ENCODE assay signal across 16 cellular contexts in the genomic region with DNA sequence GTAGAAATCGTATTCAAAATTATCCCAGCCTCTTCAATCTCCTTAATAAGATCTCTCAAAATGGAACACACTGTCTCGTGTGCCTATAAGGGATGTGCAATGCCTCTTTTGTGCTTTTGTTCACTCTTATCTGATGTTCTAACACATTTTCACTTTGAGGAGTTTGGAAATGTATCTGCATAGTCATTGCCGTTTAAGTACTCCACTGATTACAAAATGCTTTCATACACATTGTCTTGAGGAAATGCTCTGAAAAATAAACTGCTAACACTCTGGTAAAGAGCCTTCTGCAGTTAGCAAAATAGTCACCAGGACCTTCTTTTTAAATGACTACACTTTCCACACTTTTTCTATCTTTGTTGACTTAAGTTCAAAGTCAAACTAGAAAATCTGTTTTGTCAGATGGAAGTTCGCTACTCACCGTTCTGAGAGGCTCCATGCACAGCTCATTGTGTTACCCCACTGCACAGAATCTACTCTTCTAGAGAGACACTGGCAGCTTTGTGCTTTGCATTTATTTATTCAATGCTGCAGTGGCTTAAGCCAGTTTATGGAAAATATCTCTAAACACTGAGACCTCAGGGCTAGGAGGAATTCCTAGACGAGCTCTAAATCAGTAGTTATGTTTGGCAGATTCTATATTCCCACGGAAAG.
DNase-seq lines count a peak whose midpoint lies in the region; ATAC-seq, FAIRE-seq and TF ChIP-seq lines count a peak whose summit lies in the region.
"Had no signal": no experiment of that assay in that cellular context is flagged by ENCODE, and none has a peak within 500 bp of the region (broad histone marks: within the 10 kb centered on the region; RNA-seq: fewer than 3 reads in every experiment).

No MANE protein-coding gene starts in this region.

- no peaks in the 10 kb centered on the region for H3K36me3 Mint-ChIP-seq in activated naive CD8-positive, alpha-beta T cell treated with anti-CD3 and anti-CD28 coated beads, Interleukin-2, amount 50 U/mL, for 24 hours (ENCODE audit: low read depth)

- H4K20me1 ChIP-seq in MM.1S (ENCODE audit: insufficient read depth, low read length) (no peaks in the 10 kb centered on the region), osteoblast (ENCODE audit: insufficient read depth, low read length) (no peaks in the 10 kb centered on the region)

- TF ChIP-seq CTCF in A549 (IDR thresholded peaks at IDR 0.05) (no peak), MM.1S (IDR thresholded peaks at IDR 0.05; ENCODE audit: low read length) (no peak), dorsolateral prefrontal cortex (IDR thresholded peaks at IDR 0.05 in 54 of 56, conservative IDR thresholded peaks at IDR 0.05 in 2 of 56; ENCODE audit: low read depth in 1 of 56, partially characterized antibody in 56 of 56) (no peak), osteoblast (IDR thresholded peaks at IDR 0.05; ENCODE audit: extremely low read depth, low read depth, low read length) (no peak)

- H3K9me3 ChIP-seq in A549: no peaks in the 10 kb centered on the region
- H3K9me3 ChIP-seq in MM.1S (replicated peaks; ENCODE audit: insufficient read depth, low read length): no peaks in the 10 kb centered on the region
- no peaks in the 10 kb centered on the region for H3K9me3 ChIP-seq in osteoblast (ENCODE audit: low read depth, low read length)
- H3K9me3 ChIP-seq: neutrophil, upper lobe of right lung had no signal

- H3K9me3 Mint-ChIP-seq in activated naive CD8-positive, alpha-beta T cell treated with anti-CD3 and anti-CD28 coated beads, Interleukin-2, amount 50 U/mL, for 24 hours: no peaks in the 10 kb centered on the region
- H3K9me3 Mint-ChIP-seq: activated T-cell treated with anti-CD3 and anti-CD28 coated beads, Interleukin-2, amount 50 U/mL, for 24 hours had no signal

- H3K27ac ChIP-seq in A549 (no peak overlapping the region; a peak in 1 of 6 replicates), MM.1S (ENCODE audit: low read length) (no peak overlapping the region), dorsolateral prefrontal cortex (no peak overlapping the region), osteoblast (ENCODE audit: low read depth, low read length) (peak overlapping the region; percentile 71)
- H3K27ac ChIP-seq: KMS-11, neutrophil had no signal

- 70% methylated on average over 7 of the region's 7 CpGs for WGBS in A549 (ENCODE audit: missing lambda C conversion rate)

- peaks cover 67% of the 10 kb centered on the region for H3K27me3 Mint-ChIP-seq in activated naive CD8-positive, alpha-beta T cell treated with anti-CD3 and anti-CD28 coated beads, Interleukin-2, amount 50 U/mL, for 24 hours

- H3K27me3 ChIP-seq in MM.1S (replicated peaks; ENCODE audit: insufficient read depth, low read length) (no peaks in the 10 kb centered on the region), dorsolateral prefrontal cortex (peaks cover 0 to 47% (median 4%) of the 10 kb centered on the region in 45 donors), osteoblast (ENCODE audit: insufficient read depth, low read length) (no peaks in the 10 kb centered on the region)

- H3K4me1 ChIP-seq in A549 (peaks cover 17% of the 10 kb centered on the region; the same call in 2 of the 3 replicates), MM.1S (ENCODE audit: low read length) (no peaks in the 10 kb centered on the region), osteoblast (ENCODE audit: insufficient read depth, low read length) (peaks cover 40% of the 10 kb centered on the region)

- ATAC-seq in A549 (no peak), HG03439 (IDR thresholded peaks at IDR 0.05; ENCODE audit: unreplicated experiment) (no peak)
- no peak for ATAC-seq in activated naive CD8-positive, alpha-beta T cell treated with anti-CD3 and anti-CD28 coated beads, Interleukin-2, amount 50 U/mL, for 24 hours

- peaks cover 12% of the 10 kb centered on the region for H3K4me1 Mint-ChIP-seq in activated naive CD8-positive, alpha-beta T cell treated with anti-CD3 and anti-CD28 coated beads, Interleukin-2, amount 50 U/mL, for 24 hours

- H3K4me2 ChIP-seq in A549 (peak overlapping the region; percentile 75), MM.1S (ENCODE audit: low read depth, low read length) (peak overlapping the region; percentile 56), osteoblast (ENCODE audit: insufficient read depth, low read length) (peak overlapping the region; percentile 89)
- H3K4me2 ChIP-seq: KMS-11 had no signal

- POLR2A ChIA-PET in A549 (lab: Yijun Ruan, JAX): no interaction called here

- H3K9me2 ChIP-seq in MM.1S (replicated peaks; ENCODE audit: insufficient read depth, low read length): no peaks in the 10 kb centered on the region

- FAIRE-seq in A549 (lab: Jason Lieb, UNC): no peak

- CTCF ChIA-PET in A549 (lab: Yijun Ruan, JAX): interaction anchor here (0.9 to 6.3 kb wide), 6 partner anchors 10 to 328 kb away, joined by 3 to 81 read pairs (median 11); no protein-coding TSS in a partner anchor

- H3K27ac Mint-ChIP-seq in activated naive CD8-positive, alpha-beta T cell treated with anti-CD3 and anti-CD28 coated beads, Interleukin-2, amount 50 U/mL, for 24 hours: no peak overlapping the region
- H3K27ac Mint-ChIP-seq: activated CD4-positive, alpha-beta T cell treated with anti-CD3 and anti-CD28 coated beads for 36 hours; activated T-cell treated with anti-CD3 and anti-CD28 coated beads, Interleukin-2, amount 50 U/mL, for 24 hours had no signal

- H3K9ac ChIP-seq in MM.1S (ENCODE audit: low read length): no peak overlapping the region
- H3K9ac ChIP-seq: KMS-11 had no signal

- DNase-seq in A549 (ENCODE audit: low read depth in 1 of 2, low spot score in 1 of 2) (no peak), MM.1S (no peak), dorsolateral prefrontal cortex (no peak), osteoblast (ENCODE audit: insufficient read length, low spot score, missing footprints) (no peak), middle frontal gyrus (ENCODE audit: extremely low spot score, low spot score) (no peak), COLO668 (lab: John Stamatoyannopoulos, UW; ENCODE audit: unreplicated experiment) (no peak)
- DNase-seq in activated naive CD8-positive, alpha-beta T cell treated with anti-CD3 and anti-CD28 coated beads, Interleukin-2, amount 50 U/mL, for 24 hours: no peak
- DNase-seq: activated T-cell treated with anti-CD3 and anti-CD28 coated beads, Interleukin-2, amount 50 U/mL, for 24 hours; effector memory CD4-positive, alpha-beta T cell; glutamatergic neuron; SW 1271; upper lobe of right lung had no signal

- H2AFZ ChIP-seq in MM.1S (ENCODE audit: low read length): peak overlapping the region; percentile 63; the same call in 1 of the 2 replicates
- H2AFZ ChIP-seq in osteoblast (ENCODE audit: low read length): peak overlapping the region; percentile 91

- no peaks in the 10 kb centered on the region for H3F3A ChIP-seq in MM.1S (ENCODE audit: insufficient read depth, low read length)

- no peak overlapping the region for H3K4me3 Mint-ChIP-seq in activated naive CD8-positive, alpha-beta T cell treated with anti-CD3 and anti-CD28 coated beads, Interleukin-2, amount 50 U/mL, for 24 hours

- TF ChIP-seq RAD21 in A549 (conservative IDR thresholded peaks at IDR 0.05 in 1 of 2, IDR thresholded peaks at IDR 0.05 in 1 of 2): no peak

- no peaks in the 10 kb centered on the region for H3K79me2 ChIP-seq in MM.1S (ENCODE audit: low read length)
- H3K79me2 ChIP-seq in osteoblast (ENCODE audit: insufficient read depth, low read length): no peaks in the 10 kb centered on the region

- intact Hi-C loops in dorsolateral prefrontal cortex (cut with DNase I): loop anchor here (5.0 to 10.0 kb wide), 3 partner anchors 191 to 327 kb away; no protein-coding TSS in a partner anchor

- TF ChIP-seq EP300 in A549 (IDR thresholded peaks at IDR 0.05): no peak

- no peak for TF ChIP-seq POLR2A in A549 (IDR thresholded peaks at IDR 0.05; ENCODE audit: low read length)

- H3K4me3 ChIP-seq in A549 (no peak overlapping the region), MM.1S (ENCODE audit: low read length) (no peak overlapping the region), dorsolateral prefrontal cortex (peak overlapping the region in 43 of 59 donors; percentile 13 to 63 (median 44)), osteoblast (ENCODE audit: insufficient read depth, low read length) (peak overlapping the region; percentile 69)

- H3K36me3 ChIP-seq in MM.1S (replicated peaks; ENCODE audit: insufficient read depth, low read length) (no peaks in the 10 kb centered on the region), osteoblast (ENCODE audit: insufficient read depth, low read length) (no peaks in the 10 kb centered on the region)
- H3K36me3 ChIP-seq: neutrophil, upper lobe of right lung had no signal

TF ChIP-seq in A549, 52 proteins besides CTCF, POLR2A, EP300 and RAD21 (continues in another document):
- TF ChIP-seq FOSL2 (IDR thresholded peaks at IDR 0.05) (no peak), FOSL2 (CRISPR knock-in tag; IDR thresholded peaks at IDR 0.05) (no peak), ZFP36 (IDR thresholded peaks at IDR 0.05; ENCODE audit: borderline replicate concordance, partially characterized antibody) (no peak), MAZ (IDR thresholded peaks at IDR 0.05; ENCODE audit: borderline replicate concordance, low read depth, low read length) (no peak), NFE2L2 (conservative IDR thresholded peaks at IDR 0.05; ENCODE audit: low read length) (no peak), ZSCAN20 (CRISPR knock-in tag; IDR thresholded peaks at IDR 0.05) (no peak), GATA3 (IDR thresholded peaks at IDR 0.05; ENCODE audit: borderline replicate concordance) (no peak), KDM1A (IDR thresholded peaks at IDR 0.05; ENCODE audit: low read depth) (no peak)
- TF ChIP-seq, protein P1, sequence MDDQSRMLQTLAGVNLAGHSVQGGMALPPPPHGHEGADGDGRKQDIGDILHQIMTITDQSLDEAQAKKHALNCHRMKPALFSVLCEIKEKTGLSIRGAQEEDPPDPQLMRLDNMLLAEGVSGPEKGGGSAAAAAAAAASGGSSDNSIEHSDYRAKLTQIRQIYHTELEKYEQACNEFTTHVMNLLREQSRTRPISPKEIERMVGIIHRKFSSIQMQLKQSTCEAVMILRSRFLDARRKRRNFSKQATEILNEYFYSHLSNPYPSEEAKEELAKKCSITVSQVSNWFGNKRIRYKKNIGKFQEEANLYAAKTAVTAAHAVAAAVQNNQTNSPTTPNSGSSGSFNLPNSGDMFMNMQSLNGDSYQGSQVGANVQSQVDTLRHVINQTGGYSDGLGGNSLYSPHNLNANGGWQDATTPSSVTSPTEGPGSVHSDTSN (IDR thresholded peaks at IDR 0.05): no peak
- TF ChIP-seq, protein P2, sequence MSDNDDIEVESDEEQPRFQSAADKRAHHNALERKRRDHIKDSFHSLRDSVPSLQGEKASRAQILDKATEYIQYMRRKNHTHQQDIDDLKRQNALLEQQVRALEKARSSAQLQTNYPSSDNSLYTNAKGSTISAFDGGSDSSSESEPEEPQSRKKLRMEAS (IDR thresholded peaks at IDR 0.05): no peak
- TF ChIP-seq, protein P3, sequence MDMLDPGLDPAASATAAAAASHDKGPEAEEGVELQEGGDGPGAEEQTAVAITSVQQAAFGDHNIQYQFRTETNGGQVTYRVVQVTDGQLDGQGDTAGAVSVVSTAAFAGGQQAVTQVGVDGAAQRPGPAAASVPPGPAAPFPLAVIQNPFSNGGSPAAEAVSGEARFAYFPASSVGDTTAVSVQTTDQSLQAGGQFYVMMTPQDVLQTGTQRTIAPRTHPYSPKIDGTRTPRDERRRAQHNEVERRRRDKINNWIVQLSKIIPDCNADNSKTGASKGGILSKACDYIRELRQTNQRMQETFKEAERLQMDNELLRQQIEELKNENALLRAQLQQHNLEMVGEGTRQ (IDR thresholded peaks at IDR 0.05): no peak

Comparison
In these comparisons a context has a peak if more than half of its experiments do, and no peak if none do; other contexts are left out.
1. H3K4me3 ChIP-seq: peak in dorsolateral prefrontal cortex (43 of 59) and osteoblast (single experiment); none in A549 (single experiment) and MM.1S (single experiment).
2. Peak in every context shown above with its lines, with median percentiles within 50 percentile points of each other: H3K4me2 ChIP-seq.